ENCODE assay signal across 7 cellular contexts in genomic region chrX:46572295-46572936, GRCh38. TPM values are rescaled to one million over a fixed set of nuclear protein-coding genes. Genes with fewer than 3 reads are reported as not detected.
DNase-seq lines count a peak whose midpoint lies in the region; ATAC-seq and TF ChIP-seq lines count a peak whose summit lies in the region.

No MANE protein-coding gene starts in this region.

- H3K4me2 ChIP-seq in HCT116 (ENCODE audit: low read length) = peak overlapping the region; percentile 81

- H3K27me3 ChIP-seq in HCT116 (ENCODE audit: insufficient read depth, low read length) (no peaks in the 10 kb centered on the region), gastrocnemius medialis (peaks cover 0 to 8% (median 6%) of the 10 kb centered on the region in 3 donors)

- H3K9me2 ChIP-seq in HCT116 (ENCODE audit: insufficient read depth) = no peaks in the 10 kb centered on the region

- H3K36me3 ChIP-seq in HCT116 (ENCODE audit: control insufficient read depth in 1 of 2, insufficient read depth in 2 of 2, low read length in 2 of 2) (no peaks in the 10 kb centered on the region), gastrocnemius medialis (no peaks in the 10 kb centered on the region)

- intact Hi-C loops in HCT116 (cut with micrococcal nuclease) = no loop called here
- intact Hi-C loops in gastrocnemius medialis (cut with DNase I; ENCODE audit: low total_unique reads) = loop anchor here (5.0 kb wide), 2 partner anchors 70 to 115 kb away; no protein-coding TSS in a partner anchor

- RAD21 ChIA-PET in HCT116 (lab: Charles Lee; ENCODE audit: low non-redundant PET in 1 of 2, low total read pairs in 2 of 2, uncharacterized antibody in 2 of 2, unreplicated experiment in 2 of 2) = no interaction called here

- no peak overlapping the region for H3K9ac ChIP-seq in HCT116 (ENCODE audit: low read length)

- DNase-seq in HCT116 (ENCODE audit: low read depth, low spot score) (no peak), NOMO-1 treated with DMSO at 0.1 percent for 48 hours (lab: John Stamatoyannopoulos, UW; ENCODE audit: unreplicated experiment) (peak; percentile 54), epithelial cell of proximal tubule (ENCODE audit: low read depth) (no peak), SHP77 (lab: John Stamatoyannopoulos, UW) (no peak), kidney glomerular epithelial cell (lab: John Stamatoyannopoulos, UW) (no peak), gastrocnemius medialis (no peak)

- H3K4me1 ChIP-seq in HCT116 (ENCODE audit: control insufficient read depth in 1 of 2, insufficient read depth in 2 of 2, low read length in 2 of 2) (peaks cover 8 to 40% of the 10 kb centered on the region in 2 experiments; a peak in 3 of 4 replicates), gastrocnemius medialis (peaks cover 0 to 3% of the 10 kb centered on the region in 2 donors)

- no peaks in the 10 kb centered on the region for H4K20me1 ChIP-seq in HCT116 (ENCODE audit: insufficient read depth)

- ATAC-seq in GM18517 (IDR thresholded peaks at IDR 0.05; ENCODE audit: unreplicated experiment) = peak; percentile 50
- ATAC-seq in HCT116 = no peak
- ATAC-seq in gastrocnemius medialis = no peak

- in situ Hi-C loops in gastrocnemius medialis (cut with MboI; ENCODE audit: low sequenced_read_pairs in 4 of 4) = no loop called here

- POLR2A ChIA-PET in HCT116 (lab: Charles Lee) = interaction anchor here (1.3 kb wide), 1 partner anchor 10 kb away, joined by 3 read pairs; no protein-coding TSS in a partner anchor

- TF ChIP-seq CTCF in HCT116 (IDR thresholded peaks at IDR 0.05 in 2 of 3, conservative IDR thresholded peaks at IDR 0.05 in 1 of 3; ENCODE audit: borderline replicate concordance in 1 of 3, insufficient read depth in 1 of 3, low read depth in 2 of 3, low read length in 2 of 3) (peak in 2 of 3 experiments; percentile 11 to 14; a peak in 1 of 6 replicates), epithelial cell of proximal tubule (conservative IDR thresholded peaks at IDR 0.05; ENCODE audit: low read depth, low read length) (peak; percentile 20), gastrocnemius medialis (IDR thresholded peaks at IDR 0.05 in 4 of 5, conservative IDR thresholded peaks at IDR 0.05 in 1 of 5) (no peak)

- peak overlapping the region; percentile 54 for H2AFZ ChIP-seq in HCT116 (ENCODE audit: low read depth, low read length, poor library complexity, severe bottlenecking)

- peaks cover 3% of the 10 kb centered on the region; the same call in 1 of the 2 replicates for H3K79me2 ChIP-seq in HCT116 (ENCODE audit: insufficient read depth, low read length)

- TF ChIP-seq POLR2A in HCT116 (IDR thresholded peaks at IDR 0.05; ENCODE audit: borderline replicate concordance, extremely low read depth, insufficient read depth, insufficient read length) (no peak), gastrocnemius medialis (IDR thresholded peaks at IDR 0.05) (no peak)

- BruUV-seq in HCT116 (replicated peaks; lab: Mats Ljungman, UMichigan) = no TSS peak

- H3K27ac ChIP-seq in HCT116 (ENCODE audit: low read depth, low read length) = no peak overlapping the region
- H3K27ac ChIP-seq in gastrocnemius medialis = no peak overlapping the region

- CTCF ChIA-PET in HCT116 (lab: Charles Lee) = interaction anchor here (0.5 kb wide), 1 partner anchor 116 kb away, joined by 3 read pairs; no protein-coding TSS in a partner anchor

- TF ChIP-seq RAD21 in HCT116 (IDR thresholded peaks at IDR 0.05; ENCODE audit: low read depth) = no peak

- H3K9me3 ChIP-seq in HCT116 (ENCODE audit: control insufficient read depth in 1 of 2, insufficient read depth in 1 of 2, low read depth in 1 of 2, low read length in 2 of 2) (no peaks in the 10 kb centered on the region), gastrocnemius medialis (no peaks in the 10 kb centered on the region)

- H3K4me3 ChIP-seq in HCT116 (replicated peaks in 1 of 2; ENCODE audit: low read depth in 1 of 2, low read length in 2 of 2) = peak overlapping the region in 1 of 2 experiments; percentile 62; a peak in 1 of 4 replicates
- no peak overlapping the region for H3K4me3 ChIP-seq in epithelial cell of proximal tubule (ENCODE audit: low read depth, low read length)
- no peak overlapping the region for H3K4me3 ChIP-seq in gastrocnemius medialis

TF ChIP-seq in HCT116, 20 proteins besides CTCF, POLR2A, EP300 and RAD21:
- TF ChIP-seq EZH2phosphoT487 (IDR thresholded peaks at IDR 0.05; ENCODE audit: borderline replicate concordance) (no peak), TCF7L2 (IDR thresholded peaks at IDR 0.05; ENCODE audit: borderline replicate concordance, extremely low read depth, insufficient read depth, insufficient read length) (no peak), ZFX (IDR thresholded peaks at IDR 0.05) (no peak), ZBTB33 (IDR thresholded peaks at IDR 0.05; ENCODE audit: extremely low read depth, insufficient replicate concordance, low read length) (no peak), ELF1 (IDR thresholded peaks at IDR 0.05; ENCODE audit: borderline replicate concordance, low read depth) (no peak), CBX3 (IDR thresholded peaks at IDR 0.05; ENCODE audit: low read depth) (no peak), CEBPB (IDR thresholded peaks at IDR 0.05; ENCODE audit: low read depth) (no peak), JUND (IDR thresholded peaks at IDR 0.05) (no peak)
- TF ChIP-seq, protein P1, sequence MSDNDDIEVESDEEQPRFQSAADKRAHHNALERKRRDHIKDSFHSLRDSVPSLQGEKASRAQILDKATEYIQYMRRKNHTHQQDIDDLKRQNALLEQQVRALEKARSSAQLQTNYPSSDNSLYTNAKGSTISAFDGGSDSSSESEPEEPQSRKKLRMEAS (IDR thresholded peaks at IDR 0.05) = no peak

RNA-seq across cellular contexts. Expression of gene CHST7, which starts 1.1 kb away (rescaled TPM):
- total RNA-seq in HCT116 (2021; ENCODE audit: unreplicated experiment) = 7.7 TPM
- 4.3 and 4.5 TPM in 2 replicates for polyA plus RNA-seq in HCT116 (2012)
- 6.1 and 8.0 TPM in 2 replicates for total RNA-seq in epithelial cell of proximal tubule
- total RNA-seq in gastrocnemius medialis = 10 to 100 TPM; 15.1 to 16.9 (median 15.8) TPM

RNA-seq across cellular contexts. Expression of gene ZNF674, which starts 27.2 kb away (rescaled TPM):
- total RNA-seq in HCT116 (2021; ENCODE audit: unreplicated experiment) (5.2 TPM), epithelial cell of proximal tubule (0.75 and 2.0 TPM in 2 replicates), gastrocnemius medialis (1 to 10 TPM; 1.4 to 2.6 (median 2.1) TPM)
- polyA plus RNA-seq in HCT116 (2012) = 4.0 TPM in 2 replicates

Comparison
In these comparisons a context has a peak if more than half of its experiments do, and no peak if none do; other contexts are left out.
1. CTCF ChIP-seq: peak in HCT116 (2 of 3) and epithelial cell of proximal tubule (single experiment); none in gastrocnemius medialis (0 of 5).